ENCODE assay signal across 29 cellular contexts in the genomic region with DNA sequence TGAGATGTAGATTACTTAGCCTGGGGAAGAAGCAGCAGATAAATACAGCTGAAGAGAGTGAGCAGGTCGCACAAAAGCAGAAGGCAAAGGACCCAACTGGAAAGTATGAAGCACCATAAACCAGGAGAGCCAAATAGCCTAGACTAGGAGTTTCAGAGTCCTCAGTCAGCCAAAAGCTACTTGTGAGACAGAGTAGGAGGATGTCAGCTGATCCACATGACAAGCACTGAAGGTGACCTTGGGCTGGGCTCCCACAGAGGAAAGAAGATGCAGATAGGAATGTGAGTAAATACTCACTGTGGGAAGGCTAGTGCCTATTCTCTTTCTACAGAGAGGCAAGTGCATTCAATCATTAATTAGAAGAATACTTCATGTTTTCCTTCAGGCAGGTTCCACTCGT.
"Had no signal": no experiment of that assay in that cellular context is flagged by ENCODE, and none has a peak within 500 bp of the region (broad histone marks: within the 10 kb centered on the region; RNA-seq: fewer than 3 reads in every experiment).

No MANE protein-coding gene starts in this region.

- H3K4me3 Mint-ChIP-seq: dendritic cell treated with granulocyte-macrophage colony-stimulating factor and Interleukin-4, amounts not matched to agents 40 ng/mL and 50 ng/mL, for 4 days; immature natural killer cell; natural killer cell; neural crest cell; stimulated activated memory B cell treated with anti-CD40 and anti-IgM and Interleukin-4, amounts not matched to agents 10 μg/mL and 1 μg/mL and 100 μg/mL, for 72 hours had no signal

- H3K27me3 Mint-ChIP-seq: dendritic cell treated with granulocyte-macrophage colony-stimulating factor and Interleukin-4, amounts not matched to agents 40 ng/mL and 50 ng/mL, for 4 days; stimulated activated memory B cell treated with anti-CD40 and anti-IgM and Interleukin-4, amounts not matched to agents 10 μg/mL and 1 μg/mL and 100 μg/mL, for 72 hours had no signal

- H3K4me1 Mint-ChIP-seq: immature natural killer cell; natural killer cell; stimulated activated memory B cell treated with anti-CD40 and anti-IgM and Interleukin-4, amounts not matched to agents 10 μg/mL and 1 μg/mL and 100 μg/mL, for 72 hours had no signal

- H3K27ac Mint-ChIP-seq: dendritic cell treated with granulocyte-macrophage colony-stimulating factor and Interleukin-4, amounts not matched to agents 40 ng/mL and 50 ng/mL, for 4 days; immature natural killer cell; natural killer cell; stimulated activated memory B cell treated with anti-CD40 and anti-IgM and Interleukin-4, amounts not matched to agents 10 μg/mL and 1 μg/mL and 100 μg/mL, for 72 hours had no signal

- H2AFZ ChIP-seq: hepatocyte had no signal

- H3K36me3 Mint-ChIP-seq: immature natural killer cell; natural killer cell; stimulated activated memory B cell treated with anti-CD40 and anti-IgM and Interleukin-4, amounts not matched to agents 10 μg/mL and 1 μg/mL and 100 μg/mL, for 72 hours had no signal

- ATAC-seq: foreskin keratinocyte; gastroesophageal sphincter; heart left ventricle; left colon; lower lobe of right lung; natural killer cell; pancreas; right lobe of liver; stimulated activated memory B cell treated with anti-CD40 and anti-IgM and Interleukin-4, amounts not matched to agents 10 μg/mL and 1 μg/mL and 100 μg/mL, for 72 hours; stimulated activated naive CD8-positive, alpha-beta T cell treated with anti-CD3 and anti-CD28 coated beads, Interleukin-15, Interleukin-2, amounts not matched to agents 100 U/mL and 50 U/mL, for 24 hours; upper lobe of right lung had no signal

- H3K36me3 ChIP-seq: colonic mucosa, esophagus muscularis mucosa, gastroesophageal sphincter, heart left ventricle, left ventricle myocardium inferior, lower lobe of right lung, neutrophil, pancreas, right lobe of liver, thoracic aorta, transverse colon, upper lobe of right lung, uterus had no signal

- H3K4me1 ChIP-seq: colonic mucosa, esophagus muscularis mucosa, foreskin keratinocyte, gastroesophageal sphincter, heart left ventricle, left ventricle myocardium inferior, lower lobe of right lung, pancreas, right lobe of liver, transverse colon, upper lobe of right lung, uterus had no signal

- H3K9me3 ChIP-seq: colonic mucosa, esophagus muscularis mucosa, gastroesophageal sphincter, heart left ventricle, left ventricle myocardium inferior, lower lobe of right lung, neutrophil, pancreas, right lobe of liver, thoracic aorta, transverse colon, upper lobe of right lung, uterus had no signal

- H3K79me2 ChIP-seq: hepatocyte had no signal

- H3K27me3 ChIP-seq: colonic mucosa, esophagus muscularis mucosa, foreskin keratinocyte, gastroesophageal sphincter, heart left ventricle, hepatocyte, neutrophil, pancreas, right lobe of liver, transverse colon, upper lobe of right lung, uterus had no signal

- H3K4me2 ChIP-seq: hepatocyte had no signal

- DNase-seq: colonic mucosa; effector CD8-positive, alpha-beta T cell; foreskin keratinocyte; heart left ventricle; immature natural killer cell; islet precursor cell; kidney glomerular epithelial cell; left colon; left ventricle myocardium inferior; lower lobe of right lung; natural killer cell; pancreas; right lobe of liver; small intestine; stimulated activated CD4-positive, alpha-beta T cell treated with anti-CD3 and anti-CD28 coated beads, Interleukin-12 subunit alpha, Interleukin-12 subunit beta, amount 100 ng/mL, for 4 hours; stimulated activated CD4-positive, alpha-beta T cell treated with anti-CD3 and anti-CD28 coated beads, Interleukin-2, amount 100 ng/mL, for 24 hours; stimulated activated CD4-positive, alpha-beta T cell treated with anti-CD3 and anti-CD28 coated beads, Interleukin-4, amount 100 ng/mL, for 24 hours; stimulated activated naive CD8-positive, alpha-beta T cell treated with anti-CD3 and anti-CD28 coated beads, Interleukin-15, Interleukin-2, amounts not matched to agents 100 U/mL and 50 U/mL, for 24 hours; transverse colon; upper lobe of right lung; uterus had no signal

- H3K9me3 Mint-ChIP-seq: dendritic cell treated with granulocyte-macrophage colony-stimulating factor and Interleukin-4, amounts not matched to agents 40 ng/mL and 50 ng/mL, for 4 days; neural crest cell had no signal

- H3K4me3 ChIP-seq: colonic mucosa, esophagus muscularis mucosa, gastroesophageal sphincter, heart left ventricle, hepatocyte, left ventricle myocardium inferior, lower lobe of right lung, pancreas, right lobe of liver, thoracic aorta, transverse colon, upper lobe of right lung, uterus had no signal

- H3K27ac ChIP-seq: colonic mucosa, esophagus muscularis mucosa, foreskin keratinocyte, gastroesophageal sphincter, heart left ventricle, hepatocyte, left ventricle myocardium inferior, lower lobe of right lung, neutrophil, pancreas, right lobe of liver, thoracic aorta, transverse colon, upper lobe of right lung, uterus had no signal
